Comparison of ENCODE assay signal across 8 cellular contexts in genomic region chr5:62354028-62354874, GRCh38. TPM values are rescaled to one million over a fixed set of nuclear protein-coding genes. Genes with fewer than 3 reads are reported as not detected.
DNase-seq lines count a peak whose midpoint lies in the region; ATAC-seq and TF ChIP-seq lines count a peak whose summit lies in the region.

No MANE protein-coding gene starts in this region.

- CTCF ChIA-PET in activated CD4-positive, alpha-beta T cell treated with anti-CD3 and anti-CD28 coated beads for 36 hours (lab: Charles Lee), result interaction anchor here (0.6 to 2.8 kb wide), 8 partner anchors 14 to 129 kb away, joined by 3 to 14 read pairs (median 3); no protein-coding TSS in a partner anchor

- H3K9me3 Mint-ChIP-seq in activated CD4-positive, alpha-beta T cell treated with anti-CD3 and anti-CD28 coated beads for 36 hours (ENCODE audit: low read depth), result no peaks in the 10 kb centered on the region

- no peak overlapping the region for H3K27ac ChIP-seq in parathyroid adenoma
- no peak overlapping the region for H3K27ac ChIP-seq in effector memory CD4-positive, alpha-beta T cell (ENCODE audit: insufficient read depth, low read length, poor library complexity, severe bottlenecking)

- peak; percentile 39 for ATAC-seq in activated CD4-positive, alpha-beta T cell treated with anti-CD3 and anti-CD28 coated beads for 36 hours
- ATAC-seq in GM21360 (IDR thresholded peaks at IDR 0.05; ENCODE audit: unreplicated experiment), result peak; percentile 82
- ATAC-seq in HG03565 (IDR thresholded peaks at IDR 0.05; ENCODE audit: unreplicated experiment), result peak; percentile 92

- peak; percentile 65 for TF ChIP-seq CTCF in parathyroid adenoma (IDR thresholded peaks at IDR 0.05)

- no peaks in the 10 kb centered on the region for H3K27me3 Mint-ChIP-seq in activated CD4-positive, alpha-beta T cell treated with anti-CD3 and anti-CD28 coated beads for 36 hours

- no peaks in the 10 kb centered on the region for H3K27me3 ChIP-seq in parathyroid adenoma (ENCODE audit: control insufficient read depth, insufficient read depth, low read length)
- no peaks in the 10 kb centered on the region for H3K27me3 ChIP-seq in effector memory CD4-positive, alpha-beta T cell (replicated peaks; ENCODE audit: control insufficient read depth, insufficient read depth, low read length, poor library complexity, severe bottlenecking)

- H3K4me1 ChIP-seq in parathyroid adenoma, result no peaks in the 10 kb centered on the region
- no peaks in the 10 kb centered on the region for H3K4me1 ChIP-seq in effector memory CD4-positive, alpha-beta T cell (ENCODE audit: control insufficient read depth, insufficient read depth, low read length, poor library complexity, severe bottlenecking)

- H3K4me3 ChIP-seq in parathyroid adenoma (ENCODE audit: low read depth, low read length), result no peak overlapping the region
- no peak overlapping the region for H3K4me3 ChIP-seq in effector memory CD4-positive, alpha-beta T cell (ENCODE audit: insufficient read depth, low read depth, low read length, poor library complexity, severe bottlenecking)

- peaks cover 8% of the 10 kb centered on the region for H3K4me1 Mint-ChIP-seq in activated CD4-positive, alpha-beta T cell treated with anti-CD3 and anti-CD28 coated beads for 36 hours

- intact Hi-C loops in activated CD4-positive, alpha-beta T cell treated with anti-CD3 and anti-CD28 coated beads for 36 hours (cut with DNase I, micrococcal nuclease), result loop anchor here in 1 of 2 experiments (1.0 kb wide), 1 partner anchor 130 kb away; no protein-coding TSS in a partner anchor

- POLR2A ChIA-PET in activated CD4-positive, alpha-beta T cell treated with anti-CD3 and anti-CD28 coated beads for 36 hours (lab: Charles Lee), result no interaction called here

- H3K4me3 Mint-ChIP-seq in activated CD4-positive, alpha-beta T cell treated with anti-CD3 and anti-CD28 coated beads for 36 hours, result no peak overlapping the region

- H3K4me2 ChIP-seq in parathyroid adenoma (ENCODE audit: low read length), result no peak overlapping the region

- no peaks in the 10 kb centered on the region for H3K9me3 ChIP-seq in parathyroid adenoma (ENCODE audit: control insufficient read depth, low read length)
- no peaks in the 10 kb centered on the region for H3K9me3 ChIP-seq in effector memory CD4-positive, alpha-beta T cell (ENCODE audit: control insufficient read depth, low read length)

- peaks cover 43% of the 10 kb centered on the region for H3K36me3 Mint-ChIP-seq in activated CD4-positive, alpha-beta T cell treated with anti-CD3 and anti-CD28 coated beads for 36 hours (ENCODE audit: low read depth)

- no peak for DNase-seq in activated CD4-positive, alpha-beta T cell treated with anti-CD3 and anti-CD28 coated beads for 36 hours
- no peak for DNase-seq in activated CD4-positive, alpha-beta T cell treated with anti-CD3 and anti-CD28 coated beads, Interleukin-2, amount 50 U/mL, for 48 hours
- peak; percentile 42 for DNase-seq in SK-N-DZ (ENCODE audit: low spot score)
- DNase-seq in fibroblast of gingiva (ENCODE audit: low read depth), result peak; percentile 48
- DNase-seq in effector memory CD4-positive, alpha-beta T cell, result no peak

- H2AFZ ChIP-seq in parathyroid adenoma, result no peak overlapping the region

- H3K79me2 ChIP-seq in parathyroid adenoma, result no peaks in the 10 kb centered on the region

- H3K36me3 ChIP-seq in parathyroid adenoma (ENCODE audit: control insufficient read depth, insufficient read depth, low read length), result no peaks in the 10 kb centered on the region
- peaks cover 51% of the 10 kb centered on the region for H3K36me3 ChIP-seq in effector memory CD4-positive, alpha-beta T cell (ENCODE audit: control insufficient read depth, insufficient read depth, low read length)

- H3K9ac ChIP-seq in parathyroid adenoma, result no peak overlapping the region

- no peak overlapping the region for H3K27ac Mint-ChIP-seq in activated CD4-positive, alpha-beta T cell treated with anti-CD3 and anti-CD28 coated beads for 36 hours

RNA-seq across cellular contexts. Expression of gene KIF2A, which starts 48.2 kb away (rescaled TPM):
- 100 to 1,000 TPM; 224 to 306 TPM for total RNA-seq in activated CD4-positive, alpha-beta T cell treated with anti-CD3 and anti-CD28 coated beads for 36 hours
- 57.3 and 70.3 TPM in 2 replicates for polyA plus RNA-seq in SK-N-DZ (2014; cell fraction: cytosol; rRNA removed)
- polyA plus RNA-seq in SK-N-DZ (2014; cell fraction: nucleus; rRNA removed), result 38.8 and 78.1 TPM in 2 replicates

RNA-seq across cellular contexts. Expression of gene DIMT1, which starts 49.5 kb away (rescaled TPM):
- 10 to 100 TPM; 38.9 to 52.2 TPM for total RNA-seq in activated CD4-positive, alpha-beta T cell treated with anti-CD3 and anti-CD28 coated beads for 36 hours
- 53.9 and 59.6 TPM in 2 replicates for polyA plus RNA-seq in SK-N-DZ (2014; cell fraction: cytosol; rRNA removed)
- polyA plus RNA-seq in SK-N-DZ (2014; cell fraction: nucleus; rRNA removed), result 84.2 and 87.8 TPM in 2 replicates

RNA-seq across cellular contexts. Expression of gene IPO11, which starts 58.3 kb away (rescaled TPM):
- total RNA-seq in activated CD4-positive, alpha-beta T cell treated with anti-CD3 and anti-CD28 coated beads for 36 hours, result 10 to 100 TPM; 57.2 to 69.9 TPM
- polyA plus RNA-seq in SK-N-DZ (2014; cell fraction: cytosol; rRNA removed), result 23.4 and 25.6 TPM in 2 replicates
- 15.3 and 17.3 TPM in 2 replicates for polyA plus RNA-seq in SK-N-DZ (2014; cell fraction: nucleus; rRNA removed)

Comparison
In these comparisons a context has a peak if more than half of its experiments do, and no peak if none do; other contexts are left out.
1. ATAC-seq: peak in every context shown above with its lines; median percentile 92 in HG03565; 82 in GM21360; 39 in activated CD4-positive, alpha-beta T cell treated with anti-CD3 and anti-CD28 coated beads for 36 hours.
2. DNase-seq: peak in SK-N-DZ (single experiment) and fibroblast of gingiva (single experiment); none in activated CD4-positive, alpha-beta T cell treated with anti-CD3 and anti-CD28 coated beads for 36 hours (single experiment), activated CD4-positive, alpha-beta T cell treated with anti-CD3 and anti-CD28 coated beads, Interleukin-2, amount 50 U/mL, for 48 hours (0 of 2) and effector memory CD4-positive, alpha-beta T cell (0 of 3).